In the genomic region with DNA sequence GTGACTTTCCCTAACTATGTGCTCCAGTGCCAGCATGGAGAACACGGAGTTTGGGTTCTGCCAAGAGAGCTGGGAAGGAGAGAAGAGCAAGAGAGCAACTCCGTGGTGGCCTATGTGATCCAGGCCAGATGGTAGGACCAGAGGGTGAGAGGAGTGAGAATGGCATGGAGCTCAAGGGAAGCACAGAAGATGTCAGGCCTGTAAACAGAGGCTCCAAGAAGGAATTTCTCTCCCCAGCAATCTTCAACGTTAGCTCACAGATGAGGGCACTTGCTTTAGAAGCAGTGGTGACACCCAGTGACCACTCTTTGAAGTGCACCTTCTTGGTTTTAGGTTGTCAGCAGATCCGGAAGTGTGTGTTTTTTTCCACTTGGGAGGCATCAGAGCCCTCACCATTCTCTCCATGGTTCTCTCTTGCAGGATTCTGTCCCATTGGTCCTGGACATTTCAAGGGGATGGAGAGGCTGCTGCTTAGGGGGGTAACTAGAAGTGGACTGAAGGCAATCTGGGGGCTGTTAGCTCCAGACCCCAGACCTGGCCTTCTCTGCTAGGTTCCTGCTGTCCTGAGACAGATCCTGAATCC, we compare ENCODE assay signal across 1 cellular context.
TF ChIP-seq lines count a peak whose summit lies in the region.

No MANE protein-coding gene starts in this region.

TF ChIP-seq in K562, 482 proteins besides CTCF, POLR2A, EP300 and RAD21 (continued from another document and continues in another):
- TF ChIP-seq FOXK2 (conservative IDR thresholded peaks at IDR 0.05 in 1 of 2, IDR thresholded peaks at IDR 0.05 in 1 of 2; ENCODE audit: low read depth in 2 of 2) (peak in 1 of 2 experiments; percentile 66; a peak in 3 of 4 replicates), ZNF311 (CRISPR knock-in tag; IDR thresholded peaks at IDR 0.05) (no peak), TARDBP (IDR thresholded peaks at IDR 0.05) (no peak), NELFE (IDR thresholded peaks at IDR 0.05; ENCODE audit: insufficient read depth, insufficient read length) (no peak), SUPT5H (IDR thresholded peaks at IDR 0.05) (no peak), HOMEZ (CRISPR knock-in tag; IDR thresholded peaks at IDR 0.05) (no peak), ARID3A (IDR thresholded peaks at IDR 0.05; ENCODE audit: borderline replicate concordance, low read depth, low read length) (no peak), NBN (IDR thresholded peaks at IDR 0.05; ENCODE audit: low read depth) (peak; percentile 68; the same call in 1 of the 2 replicates), AFF1 (IDR thresholded peaks at IDR 0.05; ENCODE audit: low read depth in 1 of 2, partially characterized antibody in 2 of 2) (peak in 1 of 2 experiments; percentile 35), ZNF121 (CRISPR knock-in tag; conservative IDR thresholded peaks at IDR 0.05) (no peak), KLF16 (IDR thresholded peaks at IDR 0.05) (peak; percentile 38; the same call in 1 of the 2 replicates), MAFF (IDR thresholded peaks at IDR 0.05; ENCODE audit: low read length) (peak; percentile 4; the same call in 1 of the 2 replicates), ASH1L (IDR thresholded peaks at IDR 0.05; ENCODE audit: borderline replicate concordance, low read depth, partially characterized antibody) (peak; percentile 26), CREM (IDR thresholded peaks at IDR 0.05; ENCODE audit: low read depth) (peak; percentile 44; the same call in 1 of the 2 replicates), ZNF212 (CRISPR knock-in tag; IDR thresholded peaks at IDR 0.05) (no peak), LEF1 (IDR thresholded peaks at IDR 0.05) (no peak), HNRNPUL1 (IDR thresholded peaks at IDR 0.05; ENCODE audit: low read length) (no peak), SMAD4 (CRISPR knock-in tag; conservative IDR thresholded peaks at IDR 0.05) (no peak), SPI1 (IDR thresholded peaks at IDR 0.05; ENCODE audit: borderline replicate concordance, low read depth, low read length) (peak; percentile 38; the same call in 1 of the 2 replicates), C11orf30 (IDR thresholded peaks at IDR 0.05; ENCODE audit: low read depth) (peak; percentile 81), MCM7 (IDR thresholded peaks at IDR 0.05) (no peak), ZBTB7A (IDR thresholded peaks at IDR 0.05; ENCODE audit: borderline replicate concordance, control insufficient read depth, low read depth, low read length) (no peak), DLX4 (CRISPR knock-in tag; IDR thresholded peaks at IDR 0.05) (no peak), CHD1 (IDR thresholded peaks at IDR 0.05; ENCODE audit: low read length) (no peak), MAZ (CRISPR knock-in tag; conservative IDR thresholded peaks at IDR 0.05 in 1 of 2, IDR thresholded peaks at IDR 0.05 in 1 of 2) (peak in 1 of 2 experiments; percentile 12; a peak in 1 of 4 replicates), XRCC3 (IDR thresholded peaks at IDR 0.05) (no peak), TSC22D4 (tag; IDR thresholded peaks at IDR 0.05) (no peak), JUN (IDR thresholded peaks at IDR 0.05; ENCODE audit: borderline replicate concordance, low read depth, low read length) (no peak), JUN (CRISPR knock-in tag; IDR thresholded peaks at IDR 0.05; ENCODE audit: borderline replicate concordance) (no peak), PATZ1 (CRISPR knock-in tag; IDR thresholded peaks at IDR 0.05; ENCODE audit: borderline replicate concordance) (no peak), RNF2 (IDR thresholded peaks at IDR 0.05) (no peak), SETDB1 (IDR thresholded peaks at IDR 0.05; ENCODE audit: low read length) (no peak), GATA2 (CRISPR knock-in tag; IDR thresholded peaks at IDR 0.05) (no peak), FOXJ3 (CRISPR knock-in tag; IDR thresholded peaks at IDR 0.05) (no peak), ZNF551 (CRISPR knock-in tag; IDR thresholded peaks at IDR 0.05) (no peak), IFI16 (CRISPR knock-in tag; IDR thresholded peaks at IDR 0.05) (no peak), ZNF143 (CRISPR knock-in tag; IDR thresholded peaks at IDR 0.05) (no peak), SIN3B (IDR thresholded peaks at IDR 0.05; ENCODE audit: low read depth) (no peak), OTX1 (CRISPR knock-in tag; IDR thresholded peaks at IDR 0.05) (no peak), RAD51 (IDR thresholded peaks at IDR 0.05; ENCODE audit: borderline replicate concordance, low read depth) (0 out of 2 replicates have a peak, but pooled peaks have one; percentile 18), ZNF165 (CRISPR knock-in tag; IDR thresholded peaks at IDR 0.05; ENCODE audit: borderline replicate concordance) (no peak), ARID1B (IDR thresholded peaks at IDR 0.05) (peak; percentile 22), SMARCB1 (IDR thresholded peaks at IDR 0.05; ENCODE audit: insufficient read length, low read depth) (no peak), ATF1 (CRISPR knock-in tag; IDR thresholded peaks at IDR 0.05) (no peak), ATF1 (tag; IDR thresholded peaks at IDR 0.05) (peak; percentile 27; the same call in 1 of the 2 replicates), PHF20 (IDR thresholded peaks at IDR 0.05; ENCODE audit: partially characterized antibody) (no peak), ZNF76 (CRISPR knock-in tag; IDR thresholded peaks at IDR 0.05; ENCODE audit: borderline replicate concordance) (no peak)
- TF ChIP-seq, protein P1, sequence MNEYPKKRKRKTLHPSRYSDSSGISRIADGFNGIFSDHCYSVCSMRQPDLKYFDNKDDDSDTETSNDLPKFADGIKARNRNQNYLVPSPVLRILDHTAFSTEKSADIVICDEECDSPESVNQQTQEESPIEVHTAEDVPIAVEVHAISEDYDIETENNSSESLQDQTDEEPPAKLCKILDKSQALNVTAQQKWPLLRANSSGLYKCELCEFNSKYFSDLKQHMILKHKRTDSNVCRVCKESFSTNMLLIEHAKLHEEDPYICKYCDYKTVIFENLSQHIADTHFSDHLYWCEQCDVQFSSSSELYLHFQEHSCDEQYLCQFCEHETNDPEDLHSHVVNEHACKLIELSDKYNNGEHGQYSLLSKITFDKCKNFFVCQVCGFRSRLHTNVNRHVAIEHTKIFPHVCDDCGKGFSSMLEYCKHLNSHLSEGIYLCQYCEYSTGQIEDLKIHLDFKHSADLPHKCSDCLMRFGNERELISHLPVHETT (CRISPR knock-in tag; conservative IDR thresholded peaks at IDR 0.05 in 1 of 2, IDR thresholded peaks at IDR 0.05 in 1 of 2): peak in 1 of 2 experiments; percentile 41; a peak in 2 of 4 replicates
- TF ChIP-seq, protein P2, sequence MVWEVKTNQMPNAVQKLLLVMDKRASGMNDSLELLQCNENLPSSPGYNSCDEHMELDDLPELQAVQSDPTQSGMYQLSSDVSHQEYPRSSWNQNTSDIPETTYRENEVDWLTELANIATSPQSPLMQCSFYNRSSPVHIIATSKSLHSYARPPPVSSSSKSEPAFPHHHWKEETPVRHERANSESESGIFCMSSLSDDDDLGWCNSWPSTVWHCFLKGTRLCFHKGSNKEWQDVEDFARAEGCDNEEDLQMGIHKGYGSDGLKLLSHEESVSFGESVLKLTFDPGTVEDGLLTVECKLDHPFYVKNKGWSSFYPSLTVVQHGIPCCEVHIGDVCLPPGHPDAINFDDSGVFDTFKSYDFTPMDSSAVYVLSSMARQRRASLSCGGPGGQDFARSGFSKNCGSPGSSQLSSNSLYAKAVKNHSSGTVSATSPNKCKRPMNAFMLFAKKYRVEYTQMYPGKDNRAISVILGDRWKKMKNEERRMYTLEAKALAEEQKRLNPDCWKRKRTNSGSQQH (CRISPR knock-in tag; IDR thresholded peaks at IDR 0.05): 0 out of 2 replicates have a peak, but pooled peaks have one; percentile 7
- TF ChIP-seq, protein P3, sequence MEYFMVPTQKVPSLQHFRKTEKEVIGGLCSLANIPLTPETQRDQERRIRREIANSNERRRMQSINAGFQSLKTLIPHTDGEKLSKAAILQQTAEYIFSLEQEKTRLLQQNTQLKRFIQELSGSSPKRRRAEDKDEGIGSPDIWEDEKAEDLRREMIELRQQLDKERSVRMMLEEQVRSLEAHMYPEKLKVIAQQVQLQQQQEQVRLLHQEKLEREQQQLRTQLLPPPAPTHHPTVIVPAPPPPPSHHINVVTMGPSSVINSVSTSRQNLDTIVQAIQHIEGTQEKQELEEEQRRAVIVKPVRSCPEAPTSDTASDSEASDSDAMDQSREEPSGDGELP (CRISPR knock-in tag; IDR thresholded peaks at IDR 0.05; ENCODE audit: borderline replicate concordance): no peak
- TF ChIP-seq, protein P4, sequence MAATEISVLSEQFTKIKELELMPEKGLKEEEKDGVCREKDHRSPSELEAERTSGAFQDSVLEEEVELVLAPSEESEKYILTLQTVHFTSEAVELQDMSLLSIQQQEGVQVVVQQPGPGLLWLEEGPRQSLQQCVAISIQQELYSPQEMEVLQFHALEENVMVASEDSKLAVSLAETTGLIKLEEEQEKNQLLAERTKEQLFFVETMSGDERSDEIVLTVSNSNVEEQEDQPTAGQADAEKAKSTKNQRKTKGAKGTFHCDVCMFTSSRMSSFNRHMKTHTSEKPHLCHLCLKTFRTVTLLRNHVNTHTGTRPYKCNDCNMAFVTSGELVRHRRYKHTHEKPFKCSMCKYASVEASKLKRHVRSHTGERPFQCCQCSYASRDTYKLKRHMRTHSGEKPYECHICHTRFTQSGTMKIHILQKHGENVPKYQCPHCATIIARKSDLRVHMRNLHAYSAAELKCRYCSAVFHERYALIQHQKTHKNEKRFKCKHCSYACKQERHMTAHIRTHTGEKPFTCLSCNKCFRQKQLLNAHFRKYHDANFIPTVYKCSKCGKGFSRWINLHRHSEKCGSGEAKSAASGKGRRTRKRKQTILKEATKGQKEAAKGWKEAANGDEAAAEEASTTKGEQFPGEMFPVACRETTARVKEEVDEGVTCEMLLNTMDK (IDR thresholded peaks at IDR 0.05; ENCODE audit: borderline replicate concordance, insufficient read depth, low read depth, low read length, poor library complexity, severe bottlenecking): no peak
